8 cellular contexts compared by ENCODE assay signal in the genomic region with DNA sequence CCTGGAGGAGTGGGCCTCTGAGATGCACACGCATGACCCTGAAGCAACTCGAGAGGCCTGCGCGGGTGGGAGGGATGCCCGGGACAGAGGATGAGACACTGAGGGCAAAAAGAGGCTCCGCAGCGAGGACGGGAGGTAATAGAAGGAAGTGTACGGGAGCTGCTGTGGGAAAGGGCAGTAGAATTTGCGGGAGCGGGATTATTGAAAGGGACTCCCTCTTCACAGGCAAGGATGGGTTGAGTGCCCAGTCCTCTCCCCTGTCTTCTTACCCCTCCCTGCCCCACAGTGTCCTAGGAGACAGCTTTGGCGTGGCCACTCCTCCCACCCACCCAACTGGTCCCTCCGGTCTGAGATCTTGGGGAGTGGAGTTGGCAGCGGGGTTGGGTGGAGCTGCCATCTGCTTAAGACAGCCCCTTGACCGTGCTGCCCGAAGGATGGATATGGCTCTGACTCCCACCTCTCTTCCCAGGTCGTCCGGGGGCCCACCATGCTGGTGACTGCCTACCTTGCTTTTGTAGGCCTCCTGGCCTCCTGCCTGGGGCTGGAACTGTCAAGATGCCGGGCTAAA. TPM values are rescaled to one million over a fixed set of nuclear protein-coding genes. Genes with fewer than 3 reads are reported as not detected.
DNase-seq lines count a peak whose midpoint lies in the region; ATAC-seq, FAIRE-seq and TF ChIP-seq lines count a peak whose summit lies in the region.

No MANE protein-coding gene starts in this region.

- POLR2A ChIA-PET in endothelial cell of umbilical vein (lab: Charles Lee), result interaction anchor here (0.5 kb wide), 2 partner anchors 186 to 188 kb away, joined by 6 to 7 read pairs; no protein-coding TSS in a partner anchor
- POLR2A ChIA-PET in naive thymus-derived CD4-positive, alpha-beta T cell (lab: Charles Lee), result interaction anchor here (0.7 to 3.6 kb wide), 9 partner anchors 15 to 45 kb away, joined by 3 to 28 read pairs (median 9); a partner anchor contains a TSS

- no peaks in the 10 kb centered on the region for H3K9me3 ChIP-seq in endothelial cell of umbilical vein (replicated peaks; ENCODE audit: control insufficient read depth, insufficient read depth, low read length)
- H3K9me3 ChIP-seq in naive thymus-derived CD4-positive, alpha-beta T cell (ENCODE audit: control insufficient read depth in 2 of 3, low read length in 3 of 3), result no peaks in the 10 kb centered on the region

- peak overlapping the region; percentile 78 to 97 (median 84) for H3K4me3 ChIP-seq in endothelial cell of umbilical vein (replicated peaks in 1 of 3; ENCODE audit: insufficient read depth in 1 of 3, low read depth in 1 of 3, low read length in 3 of 3)
- peak overlapping the region; percentile 95 for H3K4me3 ChIP-seq in naive thymus-derived CD4-positive, alpha-beta T cell (ENCODE audit: low read length)

- peak overlapping the region; percentile 89 to 98 (median 96) for H3K4me3 Mint-ChIP-seq in naive thymus-derived CD4-positive, alpha-beta T cell

- H3K9ac ChIP-seq in endothelial cell of umbilical vein (replicated peaks; ENCODE audit: extremely low read depth, insufficient read depth, low read length), result peak overlapping the region; percentile 77

- peaks cover 16% of the 10 kb centered on the region for H3K79me2 ChIP-seq in endothelial cell of umbilical vein (ENCODE audit: control insufficient read depth, insufficient read depth, low read length)

- H3K27ac Mint-ChIP-seq in naive thymus-derived CD4-positive, alpha-beta T cell, result peak overlapping the region; percentile 84 to 96 (median 94)

- no peaks in the 10 kb centered on the region for H3K9me3 Mint-ChIP-seq in naive thymus-derived CD4-positive, alpha-beta T cell

- H3K27me3 Mint-ChIP-seq in naive thymus-derived CD4-positive, alpha-beta T cell, result no peaks in the 10 kb centered on the region

- H3K27me3 ChIP-seq in endothelial cell of umbilical vein (ENCODE audit: control insufficient read depth in 2 of 2, insufficient read depth in 2 of 2, low read length in 2 of 2), result no peaks in the 10 kb centered on the region
- no peaks in the 10 kb centered on the region for H3K27me3 ChIP-seq in naive thymus-derived CD4-positive, alpha-beta T cell (ENCODE audit: control insufficient read depth in 2 of 2, insufficient read depth in 2 of 2, low read length in 2 of 2)

- peaks cover 37 to 60% (median 48%) of the 10 kb centered on the region in 7 donors for H3K4me1 Mint-ChIP-seq in naive thymus-derived CD4-positive, alpha-beta T cell

- peaks cover 14% of the 10 kb centered on the region for H3K4me1 ChIP-seq in endothelial cell of umbilical vein (ENCODE audit: control insufficient read depth, extremely low read depth, insufficient read depth, low read length)
- H3K4me1 ChIP-seq in naive thymus-derived CD4-positive, alpha-beta T cell (ENCODE audit: control insufficient read depth in 2 of 2, insufficient read depth in 2 of 2, low read length in 2 of 2), result peaks cover 26 to 38% of the 10 kb centered on the region in 2 donors

- dilution Hi-C loops in endothelial cell of umbilical vein (cut with MboI; ENCODE audit: extremely low pct_ligation_motif_present, low sequenced_read_pairs), result no loop called here

- H3K9me1 ChIP-seq in endothelial cell of umbilical vein (replicated peaks; ENCODE audit: control insufficient read depth, extremely low read depth, insufficient read depth, low read length), result no peaks in the 10 kb centered on the region

- peaks cover 0 to 7% (median 3%) of the 10 kb centered on the region in 5 donors for H3K36me3 Mint-ChIP-seq in naive thymus-derived CD4-positive, alpha-beta T cell

- no peak for TF ChIP-seq POLR2A in endothelial cell of umbilical vein (IDR thresholded peaks at IDR 0.05; ENCODE audit: low read depth, low read length)

- no peaks in the 10 kb centered on the region for H4K20me1 ChIP-seq in endothelial cell of umbilical vein (replicated peaks; ENCODE audit: control insufficient read depth, extremely low read depth, insufficient read depth, low read length)

- H2AFZ ChIP-seq in endothelial cell of umbilical vein (ENCODE audit: low read depth, low read length), result peak overlapping the region; percentile 95

- no peak for ATAC-seq in naive thymus-derived CD4-positive, alpha-beta T cell
- ATAC-seq in GM21786 (IDR thresholded peaks at IDR 0.05; ENCODE audit: unreplicated experiment) (no peak), HG02981 (IDR thresholded peaks at IDR 0.05; ENCODE audit: unreplicated experiment) (no peak)

- peak; percentile 65 for FAIRE-seq in endothelial cell of umbilical vein (lab: Jason Lieb, UNC)

- no peak for TF ChIP-seq CTCF in endothelial cell of umbilical vein (IDR thresholded peaks at IDR 0.05; ENCODE audit: extremely low read depth in 1 of 2, insufficient read depth in 1 of 2, low read depth in 1 of 2, low read length in 2 of 2)

- no TSS peak for BruUV-seq in endothelial cell of umbilical vein (replicated peaks; lab: Mats Ljungman, UMichigan)

- H3K27ac ChIP-seq in endothelial cell of umbilical vein (ENCODE audit: insufficient read depth, low read depth, low read length), result peak overlapping the region; percentile 40
- peak overlapping the region; percentile 95 for H3K27ac ChIP-seq in naive thymus-derived CD4-positive, alpha-beta T cell (ENCODE audit: low read depth, low read length)

- intact Hi-C loops in endothelial cell of umbilical vein (cut with micrococcal nuclease), result loop anchor here (1.0 to 2.0 kb wide), 2 partner anchors 16 to 31 kb away; a partner anchor contains a TSS
- intact Hi-C loops in naive thymus-derived CD4-positive, alpha-beta T cell (cut with micrococcal nuclease), result loop anchor here (1.0 to 5.0 kb wide), 8 partner anchors 16 to 245 kb away; a partner anchor contains a TSS

- H3K4me2 ChIP-seq in endothelial cell of umbilical vein (ENCODE audit: insufficient read depth, low read length), result peak overlapping the region; percentile 76

- DNase-seq in NCI-H146 (lab: John Stamatoyannopoulos, UW) (peak; percentile 60), NCI-H146 treated with DMSO at 0.1 percent for 48 hours (lab: John Stamatoyannopoulos, UW; ENCODE audit: unreplicated experiment) (no peak), RPMI7951 (ENCODE audit: low read depth) (peak; percentile 38), endothelial cell of umbilical vein (ENCODE audit: low read depth, low spot score) (no peak), pons (ENCODE audit: low spot score) (no peak)
- DNase-seq in naive thymus-derived CD4-positive, alpha-beta T cell, result no peak

- CTCF ChIA-PET in endothelial cell of umbilical vein (lab: Charles Lee), result interaction anchor here (0.6 to 3.9 kb wide), 5 partner anchors 9 to 38 kb away, joined by 3 to 54 read pairs (median 3); a partner anchor contains a TSS
- CTCF ChIA-PET in naive thymus-derived CD4-positive, alpha-beta T cell (lab: Charles Lee), result interaction anchor here (0.9 to 10.0 kb wide), 5 partner anchors 15 to 72 kb away, joined by 3 to 121 read pairs (median 4); no protein-coding TSS in a partner anchor

- peaks cover 2 to 6% of the 10 kb centered on the region in 2 experiments for H3K36me3 ChIP-seq in endothelial cell of umbilical vein (ENCODE audit: control insufficient read depth in 2 of 2, extremely low read depth in 1 of 2, insufficient read depth in 2 of 2, low read length in 2 of 2)
- H3K36me3 ChIP-seq in naive thymus-derived CD4-positive, alpha-beta T cell (ENCODE audit: control insufficient read depth in 2 of 3, insufficient read depth in 3 of 3, low read length in 3 of 3), result peaks cover 5 to 18% (median 6%) of the 10 kb centered on the region in 3 experiments

RNA-seq across cellular contexts. Expression of a gene that starts 15.7 kb away (rescaled TPM):
- 11.3 and 12.6 TPM in 2 replicates for total RNA-seq in RPMI7951 (2014; rRNA removed; shearing (Covaris generic))
- 39.3 and 42.7 TPM in 2 replicates for total RNA-seq in endothelial cell of umbilical vein
- polyA plus RNA-seq in endothelial cell of umbilical vein, result 16.2 and 18.8 TPM in 2 replicates
- polyA plus RNA-seq in endothelial cell of umbilical vein (2011; cell fraction: cytosol; rRNA removed), result 10.3 and 10.6 TPM in 2 replicates
- polyA plus RNA-seq in endothelial cell of umbilical vein (2011; cell fraction: nucleus; rRNA removed), result 66.8 and 72.5 TPM in 2 replicates
- 5.8 and 10.4 TPM in 2 replicates for polyA plus RNA-seq in endothelial cell of umbilical vein (2012)
- 20.5 and 30.2 TPM in 2 replicates for polyA minus RNA-seq in endothelial cell of umbilical vein
- 16.7 TPM for polyA minus RNA-seq in endothelial cell of umbilical vein (2011; cell fraction: cytosol; rRNA and poly(A)+ RNA removed)
- polyA minus RNA-seq in endothelial cell of umbilical vein (2011; cell fraction: nucleus; rRNA and poly(A)+ RNA removed), result 19.9 and 31.0 TPM in 2 replicates
- 10 to 100 TPM in 1 of 5 experiments, 1 to 10 TPM in 2, under 1 TPM in 2; 0.08 to 65.4 (median 1.1) TPM for total RNA-seq in naive thymus-derived CD4-positive, alpha-beta T cell
- not detected for polyA plus RNA-seq in naive thymus-derived CD4-positive, alpha-beta T cell

RNA-seq across cellular contexts. Expression of a gene that starts 20.4 kb away (rescaled TPM):
- 11.1 and 13.8 TPM in 2 replicates for total RNA-seq in RPMI7951 (2014; rRNA removed; shearing (Covaris generic))
- total RNA-seq in endothelial cell of umbilical vein, result 16.1 and 19.5 TPM in 2 replicates
- 9.9 and 11.6 TPM in 2 replicates for polyA plus RNA-seq in endothelial cell of umbilical vein
- polyA plus RNA-seq in endothelial cell of umbilical vein (2011; cell fraction: cytosol; rRNA removed), result 7.7 and 9.4 TPM in 2 replicates
- 10.6 and 13.5 TPM in 2 replicates for polyA plus RNA-seq in endothelial cell of umbilical vein (2011; cell fraction: nucleus; rRNA removed)
- polyA plus RNA-seq in endothelial cell of umbilical vein (2012), result 13.4 and 16.6 TPM in 2 replicates
- polyA minus RNA-seq in endothelial cell of umbilical vein, result 6.7 and 8.5 TPM in 2 replicates
- 19.9 TPM for polyA minus RNA-seq in endothelial cell of umbilical vein (2011; cell fraction: cytosol; rRNA and poly(A)+ RNA removed)
- polyA minus RNA-seq in endothelial cell of umbilical vein (2011; cell fraction: nucleus; rRNA and poly(A)+ RNA removed), result 2.5 and 4.1 TPM in 2 replicates
- 10 to 100 TPM; 22.4 to 73.1 (median 57.4) TPM for total RNA-seq in naive thymus-derived CD4-positive, alpha-beta T cell
- 10 to 100 TPM in 1 of 2 donors, 1 to 10 TPM in 1; 6.4 to 17.2 TPM for polyA plus RNA-seq in naive thymus-derived CD4-positive, alpha-beta T cell

RNA-seq across cellular contexts. Expression of a gene that starts 42.9 kb away (rescaled TPM):
- 480 and 497 TPM in 2 replicates for total RNA-seq in RPMI7951 (2014; rRNA removed; shearing (Covaris generic))
- 286 and 301 TPM in 2 replicates for total RNA-seq in endothelial cell of umbilical vein
- 665 and 745 TPM in 2 replicates for polyA plus RNA-seq in endothelial cell of umbilical vein
- polyA plus RNA-seq in endothelial cell of umbilical vein (2011; cell fraction: cytosol; rRNA removed), result 965 and 972 TPM in 2 replicates
- 821 and 880 TPM in 2 replicates for polyA plus RNA-seq in endothelial cell of umbilical vein (2011; cell fraction: nucleus; rRNA removed)
- polyA plus RNA-seq in endothelial cell of umbilical vein (2012), result 559 and 618 TPM in 2 replicates
- 123 and 203 TPM in 2 replicates for polyA minus RNA-seq in endothelial cell of umbilical vein
- 96.5 TPM for polyA minus RNA-seq in endothelial cell of umbilical vein (2011; cell fraction: cytosol; rRNA and poly(A)+ RNA removed)
- 80.4 and 104 TPM in 2 replicates for polyA minus RNA-seq in endothelial cell of umbilical vein (2011; cell fraction: nucleus; rRNA and poly(A)+ RNA removed)
- 100 to 1,000 TPM; 323 to 785 (median 692) TPM for total RNA-seq in naive thymus-derived CD4-positive, alpha-beta T cell
- polyA plus RNA-seq in naive thymus-derived CD4-positive, alpha-beta T cell, result 1,000 to 10,000 TPM; 1,766 to 1,956 TPM

RNA-seq across cellular contexts. Expression of a gene that starts 45.4 kb away (rescaled TPM):
- total RNA-seq in RPMI7951 (2014; rRNA removed; shearing (Covaris generic)), result 0.96 and 1.1 TPM in 2 replicates
- not detected in 2 replicates for total RNA-seq in endothelial cell of umbilical vein
- 0.17 and 0.18 TPM in 2 replicates for polyA plus RNA-seq in endothelial cell of umbilical vein
- polyA plus RNA-seq in endothelial cell of umbilical vein (2011; cell fraction: cytosol; rRNA removed), result 0.04 and 0.14 TPM in 2 replicates
- polyA plus RNA-seq in endothelial cell of umbilical vein (2011; cell fraction: nucleus; rRNA removed), result 0.43 and 0.47 TPM in 2 replicates
- polyA plus RNA-seq in endothelial cell of umbilical vein (2012), result not detected in 2 replicates
- 0.17 TPM in 1 of 2 replicates, not detected in the other for polyA minus RNA-seq in endothelial cell of umbilical vein
- polyA minus RNA-seq in endothelial cell of umbilical vein (2011; cell fraction: cytosol; rRNA and poly(A)+ RNA removed), result not detected
- 0.53 TPM in 1 of 2 replicates, not detected in the other for polyA minus RNA-seq in endothelial cell of umbilical vein (2011; cell fraction: nucleus; rRNA and poly(A)+ RNA removed)
- 100 to 1,000 TPM; 208 to 760 (median 408) TPM for total RNA-seq in naive thymus-derived CD4-positive, alpha-beta T cell
- 100 to 1,000 TPM; 191 to 205 TPM for polyA plus RNA-seq in naive thymus-derived CD4-positive, alpha-beta T cell

RNA-seq across cellular contexts. Expression of a gene that starts 47.1 kb away (rescaled TPM):
- 55.9 and 60.0 TPM in 2 replicates for total RNA-seq in RPMI7951 (2014; rRNA removed; shearing (Covaris generic))
- total RNA-seq in endothelial cell of umbilical vein, result 61.1 and 65.8 TPM in 2 replicates
- polyA plus RNA-seq in endothelial cell of umbilical vein, result 65.5 and 65.9 TPM in 2 replicates
- 60.4 and 62.2 TPM in 2 replicates for polyA plus RNA-seq in endothelial cell of umbilical vein (2011; cell fraction: cytosol; rRNA removed)
- 41.2 and 42.1 TPM in 2 replicates for polyA plus RNA-seq in endothelial cell of umbilical vein (2011; cell fraction: nucleus; rRNA removed)
- polyA plus RNA-seq in endothelial cell of umbilical vein (2012), result 47.2 and 56.8 TPM in 2 replicates
- 34.9 and 42.2 TPM in 2 replicates for polyA minus RNA-seq in endothelial cell of umbilical vein
- 67.1 TPM for polyA minus RNA-seq in endothelial cell of umbilical vein (2011; cell fraction: cytosol; rRNA and poly(A)+ RNA removed)
- 9.1 and 10.0 TPM in 2 replicates for polyA minus RNA-seq in endothelial cell of umbilical vein (2011; cell fraction: nucleus; rRNA and poly(A)+ RNA removed)
- total RNA-seq in naive thymus-derived CD4-positive, alpha-beta T cell, result 10 to 100 TPM; 38.9 to 55.9 (median 49.2) TPM
- polyA plus RNA-seq in naive thymus-derived CD4-positive, alpha-beta T cell, result 10 to 100 TPM; 69.6 to 75.1 TPM

Comparison
In these comparisons a context has a peak if more than half of its experiments do, and no peak if none do; other contexts are left out.
1. DNase-seq: peak in NCI-H146 (single experiment) and RPMI7951 (single experiment); none in NCI-H146 treated with DMSO at 0.1 percent for 48 hours (single experiment), endothelial cell of umbilical vein (single experiment), naive thymus-derived CD4-positive, alpha-beta T cell (0 of 9) and pons (single experiment).